ENCODE assay signal across 9 cellular contexts in the genomic region with DNA sequence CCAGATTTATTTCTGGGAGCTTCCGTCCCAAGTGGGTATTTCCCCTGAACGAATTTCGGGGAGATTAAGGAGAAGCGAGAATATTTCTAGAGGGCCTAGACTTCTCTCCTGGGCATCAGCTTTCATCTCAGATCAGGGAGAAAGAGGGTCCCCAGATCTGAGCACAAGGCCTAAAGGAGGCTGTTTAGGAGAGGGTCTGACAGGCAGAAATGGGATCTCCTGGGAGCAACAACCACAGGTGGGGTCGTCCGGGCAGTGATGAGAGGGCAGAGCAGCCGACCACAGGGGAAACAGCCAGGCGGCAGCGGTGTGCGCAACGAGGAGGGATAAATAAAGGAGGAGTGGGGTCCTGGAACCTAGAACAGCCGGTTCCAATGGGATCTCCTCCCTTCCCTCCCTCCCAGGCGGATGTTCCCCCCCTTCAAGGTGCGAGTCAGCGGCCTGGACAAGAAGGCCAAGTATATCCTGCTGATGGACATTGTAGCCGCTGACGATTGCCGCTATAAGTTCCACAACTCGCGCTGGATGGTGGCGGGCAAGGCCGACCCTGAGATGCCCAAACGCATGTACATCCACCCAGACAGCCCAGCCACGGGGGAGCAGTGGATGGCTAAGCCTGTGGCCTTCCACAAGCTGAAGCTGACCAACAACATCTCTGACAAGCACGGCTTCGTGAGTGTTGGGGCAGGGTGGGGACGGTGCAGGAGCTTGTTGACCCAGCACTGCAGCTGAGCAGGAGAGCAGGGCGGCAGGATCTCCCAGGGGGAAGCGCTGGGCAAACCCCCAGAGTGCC. TPM values are rescaled to one million over a fixed set of nuclear protein-coding genes. Genes with fewer than 3 reads are reported as not detected.
DNase-seq lines count a peak whose midpoint lies in the region; ATAC-seq and TF ChIP-seq lines count a peak whose summit lies in the region.
"Had no signal": no experiment of that assay in that cellular context is flagged by ENCODE, and none has a peak within 500 bp of the region (broad histone marks: within the 10 kb centered on the region; RNA-seq: fewer than 3 reads in every experiment).

No MANE protein-coding gene starts in this region.

- H3K4me1 Mint-ChIP-seq in CD4-positive, CD25-positive, alpha-beta regulatory T cell: peaks cover 5 to 52% (median 24%) of the 10 kb centered on the region in 4 donors
- H3K4me1 Mint-ChIP-seq in progenitor cell of endocrine pancreas (ENCODE audit: low read depth): peaks cover 9% of the 10 kb centered on the region

- peaks cover 0 to 6% (median 0%) of the 10 kb centered on the region in 7 donors for H3K9me3 Mint-ChIP-seq in CD4-positive, CD25-positive, alpha-beta regulatory T cell
- H3K9me3 Mint-ChIP-seq in progenitor cell of endocrine pancreas (ENCODE audit: low read depth): no peaks in the 10 kb centered on the region

- H3K27ac ChIP-seq in CD4-positive, CD25-positive, alpha-beta regulatory T cell (ENCODE audit: insufficient read depth, low read length, poor library complexity, severe bottlenecking): no peak overlapping the region

- no peak for ATAC-seq in CD4-positive, CD25-positive, alpha-beta regulatory T cell (ENCODE audit: low read depth in 2 of 2)
- ATAC-seq in HG02981 (IDR thresholded peaks at IDR 0.05; ENCODE audit: unreplicated experiment): no peak
- no peak for ATAC-seq in GM21381 (IDR thresholded peaks at IDR 0.05; ENCODE audit: unreplicated experiment)

- DNase-seq in CD4-positive, CD25-positive, alpha-beta regulatory T cell: no peak
- DNase-seq in SK-N-DZ (ENCODE audit: low spot score) (peak; percentile 42), fibroblast of mammary gland (ENCODE audit: low read depth) (no peak), progenitor cell of endocrine pancreas (ENCODE audit: low spot score, unreplicated experiment) (no peak), NCI-H226 (no peak), NCI-H146 treated with DMSO at 0.1 percent for 48 hours (lab: John Stamatoyannopoulos, UW; ENCODE audit: unreplicated experiment) (no peak)

- H3K27me3 Mint-ChIP-seq in CD4-positive, CD25-positive, alpha-beta regulatory T cell: peaks cover 54% of the 10 kb centered on the region
- peaks cover 64% of the 10 kb centered on the region for H3K27me3 Mint-ChIP-seq in progenitor cell of endocrine pancreas

- H3K4me3 Mint-ChIP-seq in CD4-positive, CD25-positive, alpha-beta regulatory T cell: peak overlapping the region; percentile 31 to 83 (median 40)
- peak overlapping the region; percentile 49 for H3K4me3 Mint-ChIP-seq in progenitor cell of endocrine pancreas (ENCODE audit: low read depth)

- no peaks in the 10 kb centered on the region for H3K9me3 ChIP-seq in CD4-positive, CD25-positive, alpha-beta regulatory T cell (ENCODE audit: control insufficient read depth in 2 of 2, low read length in 2 of 2)

- TF ChIP-seq CTCF in fibroblast of mammary gland (conservative IDR thresholded peaks at IDR 0.05; ENCODE audit: control insufficient read depth, insufficient read depth, low read depth, low read length): no peak
- TF ChIP-seq CTCF in progenitor cell of endocrine pancreas (IDR thresholded peaks at IDR 0.05; ENCODE audit: unreplicated experiment): no peak

- H3K4me3 ChIP-seq in CD4-positive, CD25-positive, alpha-beta regulatory T cell (ENCODE audit: low read depth, low read length): no peak overlapping the region
- peak overlapping the region; percentile 86 for H3K4me3 ChIP-seq in fibroblast of mammary gland (ENCODE audit: control insufficient read depth, low read depth, low read length)

- H3K27ac Mint-ChIP-seq in CD4-positive, CD25-positive, alpha-beta regulatory T cell: no peak overlapping the region
- no peak overlapping the region for H3K27ac Mint-ChIP-seq in progenitor cell of endocrine pancreas

- peaks cover 76% of the 10 kb centered on the region for H3K4me1 ChIP-seq in CD4-positive, CD25-positive, alpha-beta regulatory T cell (ENCODE audit: control insufficient read depth, insufficient read depth, low read length, poor library complexity, severe bottlenecking)

- no peaks in the 10 kb centered on the region for H3K36me3 ChIP-seq in CD4-positive, CD25-positive, alpha-beta regulatory T cell (ENCODE audit: control insufficient read depth, insufficient read depth, low read length)

- peaks cover 14% of the 10 kb centered on the region for H3K27me3 ChIP-seq in CD4-positive, CD25-positive, alpha-beta regulatory T cell (ENCODE audit: control insufficient read depth, insufficient read depth, low read length)

- no peaks in the 10 kb centered on the region for H3K36me3 Mint-ChIP-seq in CD4-positive, CD25-positive, alpha-beta regulatory T cell
- H3K36me3 Mint-ChIP-seq in progenitor cell of endocrine pancreas (ENCODE audit: insufficient read depth): no peaks in the 10 kb centered on the region

RNA-seq across cellular contexts. Expression of gene TBX2, which starts 1.8 kb away (rescaled TPM):
- not detected for total RNA-seq in CD4-positive, CD25-positive, alpha-beta regulatory T cell
- not detected for polyA plus RNA-seq in CD4-positive, CD25-positive, alpha-beta regulatory T cell
- 153 and 188 TPM in 2 replicates for polyA plus RNA-seq in SK-N-DZ (2014; cell fraction: cytosol; rRNA removed)
- polyA plus RNA-seq in SK-N-DZ (2014; cell fraction: nucleus; rRNA removed): 310 and 397 TPM in 2 replicates
- 1.1 and 3.6 TPM in 2 replicates for total RNA-seq in progenitor cell of endocrine pancreas
- total RNA-seq: activated CD8-positive, alpha-beta memory T cell treated with anti-CD3 and anti-CD28 coated beads for 36 hours had no signal

RNA-seq across cellular contexts. Expression of gene TBX4, which starts 50.7 kb away (rescaled TPM):
- total RNA-seq in CD4-positive, CD25-positive, alpha-beta regulatory T cell: not detected
- polyA plus RNA-seq in CD4-positive, CD25-positive, alpha-beta regulatory T cell: not detected
- 2.7 and 4.9 TPM in 2 replicates for polyA plus RNA-seq in SK-N-DZ (2014; cell fraction: cytosol; rRNA removed)
- polyA plus RNA-seq in SK-N-DZ (2014; cell fraction: nucleus; rRNA removed): 1.9 and 5.6 TPM in 2 replicates
- not detected in 2 replicates for total RNA-seq in progenitor cell of endocrine pancreas
- total RNA-seq: activated CD8-positive, alpha-beta memory T cell treated with anti-CD3 and anti-CD28 coated beads for 36 hours had no signal
